ENCODE assay signal across 9 cellular contexts in genomic region chr1:153961421-153961820, GRCh38. TPM values are rescaled to one million over a fixed set of nuclear protein-coding genes. Genes with fewer than 3 reads are reported as not detected.
DNase-seq lines count a peak whose midpoint lies in the region; ATAC-seq and TF ChIP-seq lines count a peak whose summit lies in the region.
"Had no signal": no experiment of that assay in that cellular context is flagged by ENCODE, and none has a peak within 500 bp of the region (broad histone marks: within the 10 kb centered on the region; RNA-seq: fewer than 3 reads in every experiment).

No MANE protein-coding gene starts in this region.

- H3K27me3 ChIP-seq in ACC112 (ENCODE audit: insufficient read depth, low read length) (no peaks in the 10 kb centered on the region), HUES48 (ENCODE audit: control insufficient read depth, insufficient read depth, low read length) (no peaks in the 10 kb centered on the region), muscle layer of duodenum (ENCODE audit: low read depth, low read length) (no peaks in the 10 kb centered on the region)

- peak overlapping the region; percentile 81 to 96 (median 96) for H3K27ac Mint-ChIP-seq in brain

- H3K4me3 ChIP-seq in ACC112 (ENCODE audit: low read depth, low read length) (peak overlapping the region; percentile 89), HUES48 (ENCODE audit: low read depth, low read length) (peak overlapping the region; percentile 93), muscle layer of duodenum (ENCODE audit: low read depth in 1 of 2, low read length in 2 of 2) (peak overlapping the region; percentile 81 to 84)

- H3K4me1 ChIP-seq in ACC112 (ENCODE audit: control insufficient read depth, insufficient read depth, low read length, unreplicated experiment) = peaks cover 28% of the 10 kb centered on the region
- H3K4me1 ChIP-seq in HUES48 (ENCODE audit: control insufficient read depth, insufficient read depth, low read length) = peaks cover 32% of the 10 kb centered on the region
- peaks cover 39 to 53% of the 10 kb centered on the region in 2 donors for H3K4me1 ChIP-seq in muscle layer of duodenum (ENCODE audit: control insufficient read depth in 1 of 2, insufficient read depth in 2 of 2, low read length in 2 of 2)

- POLR2A ChIA-PET in GM10248 (lab: Yijun Ruan, JAX) = interaction anchor here (2.1 kb wide), 1 partner anchor 29 kb away, joined by 5 read pairs; the partner anchor contains the start of gene RPS27

- DNase-seq in NCI-H2081 (lab: John Stamatoyannopoulos, UW) (no peak), SW 1271 (lab: John Stamatoyannopoulos, UW) (no peak), GM10248 (ENCODE audit: extremely low spot score) (no peak)
- DNase-seq: NCI-H1930 had no signal

- H3K27ac ChIP-seq in ACC112 (ENCODE audit: low read depth, low read length) = no peak overlapping the region
- H3K27ac ChIP-seq in HUES48 (ENCODE audit: low read depth, low read length) = peak overlapping the region; percentile 97
- peak overlapping the region; percentile 72 for H3K27ac ChIP-seq in muscle layer of duodenum (ENCODE audit: low read length)

- H3K9ac ChIP-seq in HUES48 (ENCODE audit: low read depth, low read length) = 0 out of 2 replicates have a peak overlapping the region, but pooled peaks have one; percentile 88

- TF ChIP-seq CTCF in brain (conservative IDR thresholded peaks at IDR 0.05) = no peak
- TF ChIP-seq CTCF in GM10248 (IDR thresholded peaks at IDR 0.05; ENCODE audit: control extremely low read depth, extremely low read depth, low read depth, missing control alignments) = no peak

- ATAC-seq in GM18861 (IDR thresholded peaks at IDR 0.05; ENCODE audit: unreplicated experiment) = no peak

- no peaks in the 10 kb centered on the region for H3K9me3 ChIP-seq in HUES48 (ENCODE audit: control insufficient read depth, insufficient read depth, low read length)
- no peaks in the 10 kb centered on the region for H3K9me3 ChIP-seq in muscle layer of duodenum (ENCODE audit: control insufficient read depth in 1 of 2, low read length in 2 of 2)

- H3K9me3 Mint-ChIP-seq in brain = no peaks in the 10 kb centered on the region

- H2AFZ ChIP-seq in ACC112 (ENCODE audit: low read length, unreplicated experiment) = no peak overlapping the region

- H3K27me3 Mint-ChIP-seq in brain = peaks cover 10% of the 10 kb centered on the region

- H3K36me3 ChIP-seq in ACC112 (ENCODE audit: insufficient read depth, low read length) = no peaks in the 10 kb centered on the region
- H3K36me3 ChIP-seq in HUES48 (ENCODE audit: control insufficient read depth, insufficient read depth, low read length) = peaks cover 31% of the 10 kb centered on the region
- peaks cover 9 to 10% of the 10 kb centered on the region in 2 donors for H3K36me3 ChIP-seq in muscle layer of duodenum (ENCODE audit: control insufficient read depth in 1 of 2, insufficient read depth in 2 of 2, low read length in 2 of 2)

- H3K4me1 Mint-ChIP-seq in brain = peaks cover 84% of the 10 kb centered on the region

- peaks cover 46% of the 10 kb centered on the region for H3K79me2 ChIP-seq in ACC112 (ENCODE audit: control insufficient read depth, insufficient read depth, low read length, unreplicated experiment)

- peaks cover 15% of the 10 kb centered on the region for H3K36me3 Mint-ChIP-seq in brain

- peak overlapping the region; percentile 88 to 95 (median 91) for H3K4me3 Mint-ChIP-seq in brain

- CTCF ChIA-PET in GM10248 (lab: Yijun Ruan, JAX) = interaction anchor here (1.4 to 4.3 kb wide), 3 partner anchors 15 to 165 kb away, joined by 4 to 23 read pairs (median 8); partner anchors contain the start of gene DENND4B

RNA-seq across cellular contexts. Expression of gene SLC39A1, which starts 1.9 kb away (rescaled TPM):
- polyA plus RNA-seq in brain (ENCODE audit: insufficient read depth, low read depth, low replicate concordance) = 52.2 TPM

RNA-seq across cellular contexts. Expression of gene CRTC2, which starts 3.0 kb away (rescaled TPM):
- 39.3 TPM for polyA plus RNA-seq in brain (ENCODE audit: insufficient read depth, low read depth, low replicate concordance)

RNA-seq across cellular contexts. Expression of gene CREB3L4, which starts 6.3 kb away (rescaled TPM):
- 44.9 TPM for polyA plus RNA-seq in brain (ENCODE audit: insufficient read depth, low read depth, low replicate concordance)

RNA-seq across cellular contexts. Expression of gene DENND4B, which starts 14.9 kb away (rescaled TPM):
- 27.6 TPM for polyA plus RNA-seq in brain (ENCODE audit: insufficient read depth, low read depth, low replicate concordance)

RNA-seq across cellular contexts. Expression of gene JTB, which starts 16.1 kb away (rescaled TPM):
- 133 TPM for polyA plus RNA-seq in brain (ENCODE audit: insufficient read depth, low read depth, low replicate concordance)
